Comparison of ENCODE assay signal across 22 cellular contexts in the genomic region with DNA sequence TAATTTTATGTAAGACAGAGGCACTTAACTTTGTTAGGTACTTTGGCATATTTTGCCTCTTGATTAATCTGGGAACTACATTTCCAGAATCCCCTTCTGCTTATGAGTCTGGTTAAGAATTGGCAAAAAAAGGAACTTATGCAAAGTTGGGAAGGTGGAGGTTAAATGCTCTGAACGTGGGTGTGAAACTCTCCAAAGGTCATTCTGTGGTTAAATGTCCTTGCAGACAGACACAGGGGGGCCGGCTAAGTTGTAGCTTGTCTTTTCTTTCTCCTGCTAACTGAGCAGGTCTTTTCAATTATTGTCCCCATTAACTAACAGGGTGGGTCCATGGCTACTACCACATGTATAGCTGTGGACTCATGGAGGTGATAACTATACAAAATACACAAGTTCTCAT.
"Had no signal": no experiment of that assay in that cellular context is flagged by ENCODE, and none has a peak within 500 bp of the region (broad histone marks: within the 10 kb centered on the region; RNA-seq: fewer than 3 reads in every experiment).

No MANE protein-coding gene starts in this region.

- H3K4me1 Mint-ChIP-seq: naive thymus-derived CD8-positive, alpha-beta T cell had no signal

- H3K9me3 Mint-ChIP-seq: type B pancreatic cell had no signal

- FAIRE-seq: endothelial cell of umbilical vein, small intestine, urothelium cell line had no signal

- H3K27ac Mint-ChIP-seq: endodermal cell; naive thymus-derived CD8-positive, alpha-beta T cell; type B pancreatic cell had no signal

- ATAC-seq: gastrocnemius medialis; heart right ventricle; left cardiac atrium; left ventricle myocardium superior; mucosa of descending colon; naive thymus-derived CD8-positive, alpha-beta T cell had no signal

- H3K27me3 ChIP-seq: colonic mucosa, gastrocnemius medialis, heart right ventricle, right atrium auricular region, sigmoid colon, thyroid gland had no signal

- H3K36me3 ChIP-seq: colonic mucosa, gastrocnemius medialis, heart right ventricle, right atrium auricular region, sigmoid colon, thyroid gland had no signal

- H3K36me3 Mint-ChIP-seq: type B pancreatic cell had no signal

- H3K4me3 Mint-ChIP-seq: endodermal cell; naive thymus-derived CD8-positive, alpha-beta T cell; neural crest cell; type B pancreatic cell had no signal

- DNase-seq: colonic mucosa; dermis blood vessel endothelial cell; effector CD4-positive, alpha-beta T cell; endodermal cell; gastrocnemius medialis; heart right ventricle; islet precursor cell; left cardiac atrium; left ventricle myocardium superior; mucosa of descending colon; naive thymus-derived CD8-positive, alpha-beta T cell; posterior cingulate gyrus; sigmoid colon; small intestine; stimulated activated CD4-positive, alpha-beta T cell treated with anti-CD3 and anti-CD28 coated beads, Interleukin-2, amount 100 ng/mL, for 48 hours; stimulated activated naive CD4-positive, alpha-beta T cell treated with Interleukin-2 at 50 U/mL for 16 hours; thyroid gland had no signal

- H3K9me3 ChIP-seq: colonic mucosa, gastrocnemius medialis, mucosa of descending colon, right atrium auricular region, thyroid gland had no signal

- H3K27me3 Mint-ChIP-seq: naive thymus-derived CD8-positive, alpha-beta T cell had no signal

- H3K4me3 ChIP-seq: colonic mucosa, gastrocnemius medialis, heart right ventricle, mucosa of descending colon, right atrium auricular region, sigmoid colon, thyroid gland had no signal

- H3K4me1 ChIP-seq: gastrocnemius medialis, right atrium auricular region had no signal

- H3K27ac ChIP-seq: colonic mucosa, gastrocnemius medialis, heart right ventricle, right atrium auricular region, sigmoid colon, thyroid gland had no signal
